In genomic region chr11:110774138-110775014, GRCh38 we compare ENCODE assay signal across 2 cellular contexts.
TF ChIP-seq lines count a peak whose summit lies in the region.

No MANE protein-coding gene starts in this region.

TF ChIP-seq in A549, 52 proteins besides CTCF, POLR2A, EP300 and RAD21:
- TF ChIP-seq MAFK (IDR thresholded peaks at IDR 0.05; ENCODE audit: partially characterized antibody), result peak; percentile 12
- no peak for TF ChIP-seq FOSB (CRISPR knock-in tag; IDR thresholded peaks at IDR 0.05)

TF ChIP-seq in IMR-90, 13 proteins besides CTCF, POLR2A, EP300 and RAD21:
- TF ChIP-seq BHLHE40 (IDR thresholded peaks at IDR 0.05; ENCODE audit: low read depth, low read length) (no peak), MAFK (IDR thresholded peaks at IDR 0.05; ENCODE audit: low read depth, low read length) (peak; percentile 51)
